In the genomic region with DNA sequence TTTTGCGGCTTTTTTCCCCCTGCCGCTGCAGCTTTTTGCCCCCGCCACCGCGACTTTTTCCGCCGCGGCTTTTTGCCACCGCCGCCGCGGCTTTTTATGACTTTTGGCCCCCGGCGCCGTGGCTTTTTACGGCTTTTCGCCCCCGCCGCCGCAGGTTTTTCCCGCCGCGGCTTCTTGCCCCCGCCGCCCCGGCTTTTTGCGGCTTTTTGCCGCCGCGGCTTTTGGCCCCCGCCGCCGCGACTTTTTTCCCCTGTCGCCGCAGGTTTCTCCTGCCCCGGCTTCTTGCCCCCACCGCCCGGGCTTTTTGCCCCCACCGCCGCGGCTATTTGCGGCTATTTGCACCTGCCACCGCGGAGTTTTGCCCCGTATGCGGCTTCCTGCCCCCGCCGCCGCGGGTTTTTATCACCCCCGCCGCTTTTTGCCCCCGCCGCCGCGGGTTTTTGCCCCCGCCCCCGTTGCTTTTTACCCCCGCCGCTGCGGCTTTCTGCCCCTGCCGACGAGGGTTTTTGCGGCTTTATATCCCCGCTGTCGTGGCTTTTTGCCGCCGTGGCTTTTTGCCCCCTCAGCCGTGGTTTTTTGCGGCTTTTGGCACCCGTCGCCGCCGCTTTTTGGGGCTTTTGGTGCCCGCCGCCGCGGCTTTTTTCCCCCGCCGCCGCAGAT, we compare ENCODE assay signal across 8 cellular contexts.
A peak's percentile ranks its signal among the peaks of the same experiment; 100 is the strongest.
DNase-seq lines count a peak whose midpoint lies in the region; ATAC-seq and TF ChIP-seq lines count a peak whose summit lies in the region.

No MANE protein-coding gene starts in this region.

- DNase-seq in ELF-1 (ENCODE audit: low read depth, low spot score): peak; percentile 26
- DNase-seq in Panc1 (ENCODE audit: low read depth, low spot score): no peak
- DNase-seq in Right ventricle myocardium superior: peak; percentile 43
- peak; percentile 67 for DNase-seq in sciatic nerve (ENCODE audit: low spot score)
- no peak for DNase-seq in mucosa of gallbladder (ENCODE audit: low spot score)
- DNase-seq in NCI-H146 treated with DMSO at 0.1 percent for 48 hours (lab: John Stamatoyannopoulos, UW; ENCODE audit: unreplicated experiment): no peak
- no peak for DNase-seq in DMS79 treated with DMSO at 0.1 percent for 48 hours (lab: John Stamatoyannopoulos, UW)

- H3K4me1 ChIP-seq in Panc1 (ENCODE audit: control insufficient read depth, insufficient read depth, low read length): no peaks in the 10 kb centered on the region

- no peak overlapping the region for H3K27ac ChIP-seq in Panc1 (ENCODE audit: low read length)

- no TSS peak for BruUV-seq in Panc1 (replicated peaks; lab: Mats Ljungman, UMichigan)

- CTCF ChIA-PET in Panc1 (lab: Charles Lee): no interaction called here

- no peak for ATAC-seq in Panc1
- no peak for ATAC-seq in Right ventricle myocardium superior (ENCODE audit: poor library complexity)
- ATAC-seq in sciatic nerve: peak; percentile 10
- ATAC-seq in HG03432 (IDR thresholded peaks at IDR 0.05; ENCODE audit: unreplicated experiment): no peak

- H3K36me3 ChIP-seq in Panc1 (ENCODE audit: control insufficient read depth, insufficient read depth, low read length): no peaks in the 10 kb centered on the region

- in situ Hi-C loops in Panc1 (cut with HindIII; ENCODE audit: low pct_unique_long_range_greater_than_20kb, low sequenced_read_pairs): no loop called here

- intact Hi-C loops in Panc1 (cut with micrococcal nuclease; ENCODE audit: unreplicated experiment): no loop called here
- intact Hi-C loops in Right ventricle myocardium superior (cut with DNase I): no loop called here
- intact Hi-C loops in sciatic nerve (cut with DNase I): no loop called here

- POLR2A ChIA-PET in Panc1 (lab: Charles Lee): no interaction called here

- no peak for TF ChIP-seq CTCF in Panc1 (IDR thresholded peaks at IDR 0.05)

- H3K9me3 ChIP-seq in Panc1 (ENCODE audit: control insufficient read depth, insufficient read depth, low read depth, low read length): no peaks in the 10 kb centered on the region

- peak overlapping the region; percentile 24 to 39 for H3K4me3 ChIP-seq in Panc1 (ENCODE audit: low read depth in 2 of 2, low read length in 2 of 2)

- H3K27me3 ChIP-seq in Panc1 (ENCODE audit: control insufficient read depth, insufficient read depth, low read length): no peaks in the 10 kb centered on the region; the same call in 1 of the 2 replicates

Comparison
In these comparisons a context has a peak if more than half of its experiments do, and no peak if none do; other contexts are left out.
1. DNase-seq: peak in ELF-1 (single experiment), Right ventricle myocardium superior (single experiment) and sciatic nerve (single experiment); none in Panc1 (single experiment), mucosa of gallbladder (single experiment), NCI-H146 treated with DMSO at 0.1 percent for 48 hours (single experiment) and DMS79 treated with DMSO at 0.1 percent for 48 hours (single experiment).